In the genomic region with DNA sequence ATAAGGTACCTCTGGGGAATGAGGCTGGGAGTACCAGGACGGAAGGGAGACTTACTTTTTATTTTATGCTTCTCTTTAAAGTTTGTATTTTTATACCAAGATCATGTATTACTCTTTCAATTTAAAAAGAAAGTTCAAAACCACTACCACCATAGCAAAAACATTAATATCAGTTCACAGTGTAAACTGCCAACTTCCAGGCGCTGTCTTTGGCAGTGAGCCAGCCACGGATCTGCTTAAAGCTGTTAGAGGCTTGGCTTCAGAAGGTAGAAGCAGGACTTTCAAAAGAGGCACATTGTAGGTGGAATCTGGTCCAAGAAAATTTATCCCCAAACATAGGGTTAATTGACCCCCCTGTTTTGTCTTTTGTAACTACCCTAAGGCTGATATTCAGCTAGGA, we compare ENCODE assay signal across 8 cellular contexts.
A peak's percentile ranks its signal among the peaks of the same experiment; 100 is the strongest.
DNase-seq lines count a peak whose midpoint lies in the region; TF ChIP-seq lines count a peak whose summit lies in the region.

No MANE protein-coding gene starts in this region.

- intact Hi-C loops in stomach (cut with DNase I; ENCODE audit: low total_unique reads), result no loop called here

- H3K36me3 ChIP-seq in stomach, result no peaks in the 10 kb centered on the region

- H3K27ac ChIP-seq in stomach, result no peak overlapping the region

- H3K4me3 ChIP-seq in fibroblast of pulmonary artery (replicated peaks; ENCODE audit: low read depth, low read length) (no peak overlapping the region), stomach (no peak overlapping the region)

- no peak overlapping the region for H3K27ac Mint-ChIP-seq in chondrocyte (ENCODE audit: unreplicated experiment)

- no peaks in the 10 kb centered on the region for H3K27me3 ChIP-seq in stomach

- H3K36me3 Mint-ChIP-seq in chondrocyte (ENCODE audit: low read depth), result no peaks in the 10 kb centered on the region

- TF ChIP-seq CTCF in fibroblast of pulmonary artery (IDR thresholded peaks at IDR 0.05; ENCODE audit: low read length, missing control alignments), result no peak
- no peak for TF ChIP-seq CTCF in stomach (IDR thresholded peaks at IDR 0.05)
- no peak for TF ChIP-seq CTCF in chondrocyte (IDR thresholded peaks at IDR 0.05)

- TF ChIP-seq EP300 in stomach (IDR thresholded peaks at IDR 0.05), result no peak

- DNase-seq in NCI-H2227 (lab: John Stamatoyannopoulos, UW; ENCODE audit: unreplicated experiment) (peak; percentile 21), NCI-H2227 treated with DMSO at 0.1 percent for 48 hours (lab: John Stamatoyannopoulos, UW) (no peak), NCI-H69 (lab: John Stamatoyannopoulos, UW) (peak; percentile 65), fibroblast of pulmonary artery (ENCODE audit: low read depth) (peak; percentile 59), stomach (peak; percentile 81), chondrocyte (ENCODE audit: low spot score) (no peak), iPS-NIHi7 (ENCODE audit: extremely low spot score) (no peak)
- no peak for DNase-seq in stimulated activated CD4-positive, alpha-beta T cell treated with anti-CD3 and anti-CD28 coated beads, Interleukin-4, amount 100 ng/mL, for 1 hour

- peaks cover 25% of the 10 kb centered on the region for H3K4me1 Mint-ChIP-seq in chondrocyte (ENCODE audit: low read depth)

- H3K9me3 ChIP-seq in stomach, result no peaks in the 10 kb centered on the region

- TF ChIP-seq POLR2A in stomach (IDR thresholded peaks at IDR 0.05), result no peak

- 3 to 24% (median 9%) methylated on average over 3 of the region's 3 CpGs for WGBS in stomach, 5 donors

- no peak overlapping the region for H3K4me3 Mint-ChIP-seq in chondrocyte (ENCODE audit: unreplicated experiment)

- peaks cover 0 to 8% (median 4%) of the 10 kb centered on the region in 4 donors for H3K4me1 ChIP-seq in stomach

- H3K27me3 Mint-ChIP-seq in chondrocyte (ENCODE audit: low read depth), result no peaks in the 10 kb centered on the region

- H3K9me3 Mint-ChIP-seq in chondrocyte (ENCODE audit: low read depth), result no peaks in the 10 kb centered on the region

Comparison
In these comparisons a context has a peak if more than half of its experiments do, and no peak if none do; other contexts are left out.
1. DNase-seq: peak in NCI-H2227 (single experiment), NCI-H69 (single experiment), fibroblast of pulmonary artery (single experiment) and stomach (single experiment); none in NCI-H2227 treated with DMSO at 0.1 percent for 48 hours (single experiment), stimulated activated CD4-positive, alpha-beta T cell treated with anti-CD3 and anti-CD28 coated beads, Interleukin-4, amount 100 ng/mL, for 1 hour (single experiment), chondrocyte (single experiment) and iPS-NIHi7 (single experiment).